ENCODE assay signal across 8 cellular contexts in the genomic region with DNA sequence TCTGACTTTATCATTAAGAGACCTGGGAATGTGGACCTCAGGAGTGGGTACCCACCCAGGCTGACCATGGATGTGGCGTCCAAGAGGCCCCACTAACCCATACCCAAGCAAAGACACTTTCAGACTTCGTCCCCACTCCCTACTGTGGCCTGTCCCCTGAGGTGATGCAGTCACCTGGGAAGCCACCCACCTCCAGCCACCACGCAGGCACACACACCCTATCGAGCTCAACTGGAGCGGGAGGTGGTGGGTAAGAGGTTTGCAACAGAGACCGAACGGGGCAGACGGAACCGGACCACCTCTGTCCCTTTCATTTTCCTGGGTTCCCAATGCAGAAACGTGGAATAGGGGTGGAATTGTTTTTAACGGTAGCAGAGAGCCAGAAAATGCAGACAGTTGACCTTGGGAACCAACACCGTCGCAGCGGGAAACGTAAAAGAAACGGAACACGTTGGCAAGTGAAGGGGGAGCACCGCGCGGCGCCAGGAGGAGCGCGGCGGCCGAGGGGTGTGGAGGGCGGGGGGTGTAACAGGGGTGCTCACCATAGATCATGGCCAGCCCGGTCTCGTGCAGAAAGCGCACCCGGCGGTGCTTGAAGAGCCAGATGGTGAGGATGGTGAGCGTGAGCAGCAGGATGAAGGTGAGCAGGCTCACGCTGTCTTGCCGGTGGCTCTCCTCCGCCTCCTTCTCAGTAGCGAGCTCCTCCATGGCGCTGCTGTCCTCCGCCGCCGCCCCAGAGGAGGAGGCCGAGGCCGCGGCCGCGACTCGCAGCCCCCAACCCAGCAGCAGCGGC. TPM values are rescaled to one million over a fixed set of nuclear protein-coding genes. Genes with fewer than 3 reads are reported as not detected.
DNase-seq lines count a peak whose midpoint lies in the region; ATAC-seq, FAIRE-seq and TF ChIP-seq lines count a peak whose summit lies in the region.

No MANE protein-coding gene starts in this region.

- H3K27me3 ChIP-seq in thoracic aorta (replicated peaks; ENCODE audit: insufficient read depth), result no peaks in the 10 kb centered on the region

- peaks cover 34% of the 10 kb centered on the region for H3K4me1 Mint-ChIP-seq in T-helper 2 cell treated with Interferon-gamma antibody and Interleukin-4, amounts not matched to agents 5 μg/mL and 100 μg/mL, for 36 hours (ENCODE audit: low read depth)

- no peak for TF ChIP-seq CTCF in coronary artery (IDR thresholded peaks at IDR 0.05)
- no peak for TF ChIP-seq CTCF in mucosa of descending colon (IDR thresholded peaks at IDR 0.05)
- TF ChIP-seq CTCF in thoracic aorta (IDR thresholded peaks at IDR 0.05), result no peak
- no peak for TF ChIP-seq CTCF in D721Med (IDR thresholded peaks at IDR 0.05; ENCODE audit: insufficient read depth, missing control alignments)

- peaks cover 4% of the 10 kb centered on the region for H3K27me3 Mint-ChIP-seq in T-helper 2 cell treated with Interferon-gamma antibody and Interleukin-4, amounts not matched to agents 5 μg/mL and 100 μg/mL, for 36 hours (ENCODE audit: low read depth)

- peak overlapping the region in 1 of 2 donors; percentile 43 for H3K27ac ChIP-seq in coronary artery
- peak overlapping the region in 1 of 2 donors; percentile 12 for H3K27ac ChIP-seq in thoracic aorta

- H3K9me3 Mint-ChIP-seq in T-helper 2 cell treated with Interferon-gamma antibody and Interleukin-4, amounts not matched to agents 5 μg/mL and 100 μg/mL, for 36 hours, result peaks cover 7% of the 10 kb centered on the region

- FAIRE-seq in D721Med (lab: Jason Lieb, UNC), result no peak

- H3K9me3 ChIP-seq in mucosa of descending colon, result no peaks in the 10 kb centered on the region
- H3K9me3 ChIP-seq in thoracic aorta, result no peaks in the 10 kb centered on the region

- no peaks in the 10 kb centered on the region for H3K4me1 ChIP-seq in mucosa of descending colon (ENCODE audit: low read depth)
- peaks cover 0 to 6% of the 10 kb centered on the region in 2 donors for H3K4me1 ChIP-seq in thoracic aorta (ENCODE audit: control insufficient read depth in 1 of 2, low read depth in 2 of 2)

- ATAC-seq in Right ventricle myocardium superior (ENCODE audit: poor library complexity), result peak; percentile 37
- peak; percentile 17 for ATAC-seq in HG03139 (IDR thresholded peaks at IDR 0.05; ENCODE audit: unreplicated experiment)
- peak; percentile 47 for ATAC-seq in mucosa of descending colon
- ATAC-seq in thoracic aorta (ENCODE audit: insufficient number of reproducible peaks, low FRiP score, low read depth), result no peak

- H3K4me3 ChIP-seq in coronary artery, result peak overlapping the region; percentile 77
- H3K4me3 ChIP-seq in mucosa of descending colon, result peak overlapping the region; percentile 19
- H3K4me3 ChIP-seq in thoracic aorta, result peak overlapping the region; percentile 71

- peak overlapping the region; percentile 97 for H3K4me3 Mint-ChIP-seq in T-helper 2 cell treated with Interferon-gamma antibody and Interleukin-4, amounts not matched to agents 5 μg/mL and 100 μg/mL, for 36 hours

- intact Hi-C loops in Right ventricle myocardium superior (cut with DNase I), result loop anchor here (5.0 kb wide), 1 partner anchor 39 kb away; no protein-coding TSS in a partner anchor
- intact Hi-C loops in cardiac septum (cut with DNase I), result no loop called here
- intact Hi-C loops in mucosa of descending colon (cut with DNase I, micrococcal nuclease), result no loop called here

- H3K36me3 ChIP-seq in mucosa of descending colon (ENCODE audit: low read depth) (no peaks in the 10 kb centered on the region), thoracic aorta (no peaks in the 10 kb centered on the region)

- DNase-seq in Right ventricle myocardium superior, result peak; percentile 30
- DNase-seq in cardiac septum (ENCODE audit: low spot score), result no peak
- peak; percentile 12 for DNase-seq in T-helper 2 cell treated with Interferon-gamma antibody and Interleukin-4, amounts not matched to agents 5 μg/mL and 100 μg/mL, for 36 hours (ENCODE audit: low spot score)
- no peak for DNase-seq in coronary artery (ENCODE audit: low spot score)
- peak; percentile 4 to 51 (median 30) for DNase-seq in mucosa of descending colon
- DNase-seq in thoracic aorta (ENCODE audit: low spot score), result no peak
- no peak for DNase-seq in D721Med (ENCODE audit: insufficient read length, low spot score)

- H3K36me3 Mint-ChIP-seq in T-helper 2 cell treated with Interferon-gamma antibody and Interleukin-4, amounts not matched to agents 5 μg/mL and 100 μg/mL, for 36 hours (ENCODE audit: low read depth), result peaks cover 15% of the 10 kb centered on the region

- peak overlapping the region; percentile 96 for H3K27ac Mint-ChIP-seq in T-helper 2 cell treated with Interferon-gamma antibody and Interleukin-4, amounts not matched to agents 5 μg/mL and 100 μg/mL, for 36 hours

RNA-seq across cellular contexts. Expression of gene SLC9A7, which starts 0.6 kb away (rescaled TPM):
- total RNA-seq in Right ventricle myocardium superior, result 4.4 TPM
- total RNA-seq in cardiac septum, result 1.0 TPM
- 1 to 10 TPM in 2 of 3 donors, under 1 TPM in 1; 0.46 to 2.7 (median 1.3) TPM for total RNA-seq in mucosa of descending colon
- total RNA-seq in thoracic aorta, result 10 to 100 TPM in 1 of 2 donors, 1 to 10 TPM in 1; 6.7 to 12.2 TPM

Comparison
In these comparisons a context has a peak if more than half of its experiments do, and no peak if none do; other contexts are left out.
1. DNase-seq: peak in Right ventricle myocardium superior (single experiment), T-helper 2 cell treated with Interferon-gamma antibody and Interleukin-4, amounts not matched to agents 5 μg/mL and 100 μg/mL, for 36 hours (single experiment) and mucosa of descending colon (3 of 3); none in cardiac septum (single experiment), coronary artery (single experiment), thoracic aorta (single experiment) and D721Med (single experiment).
2. H3K4me3 ChIP-seq: peak in every context shown above with its lines; median percentile 77 in coronary artery; 71 in thoracic aorta; 19 in mucosa of descending colon.